ENCODE assay signal across 33 cellular contexts in the genomic region with DNA sequence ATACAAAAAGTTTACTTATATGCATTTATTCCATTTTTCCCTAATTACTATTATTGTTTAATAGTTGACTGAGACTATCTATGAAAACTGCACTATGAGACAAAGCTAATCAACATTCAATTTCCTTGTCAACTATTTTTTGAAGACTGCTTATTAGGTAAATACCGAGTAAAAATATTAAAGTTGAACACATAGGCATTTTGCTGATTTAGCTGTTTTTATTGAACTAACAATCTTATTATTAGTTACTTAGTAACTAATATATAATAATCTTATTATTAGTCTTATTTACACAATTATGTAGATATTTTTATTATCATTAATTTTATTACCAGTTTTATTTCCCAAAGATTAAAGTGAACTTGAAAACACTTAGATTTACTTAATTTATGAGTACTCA.
"Had no signal": no experiment of that assay in that cellular context is flagged by ENCODE, and none has a peak within 500 bp of the region (broad histone marks: within the 10 kb centered on the region; RNA-seq: fewer than 3 reads in every experiment).

No MANE protein-coding gene starts in this region.

- H3K4me1 ChIP-seq: adrenal gland, body of pancreas, esophagus squamous epithelium, gastroesophageal sphincter, heart right ventricle had no signal

- FAIRE-seq: colon, endothelial cell of umbilical vein had no signal

- DNase-seq: activated CD4-positive, alpha-beta memory T cell treated with anti-CD3 and anti-CD28 coated beads, Interleukin-2, amount 10 ng/mL, durations not matched to agents 7 days and 5 days; activated CD4-positive, alpha-beta T cell treated with anti-CD3 and anti-CD28 coated beads for 1 hour; activated CD4-positive, alpha-beta T cell treated with anti-CD3 and anti-CD28 coated beads for 4 hours; activated CD4-positive, alpha-beta T cell treated with anti-CD3 and anti-CD28 coated beads, Interleukin-2, amount 10 ng/mL, durations not matched to agents 7 days and 5 days; activated CD4-positive, alpha-beta T cell treated with anti-CD3 and anti-CD28 coated beads, Interleukin-2, amount 50 U/mL, for 4 hours; activated CD8-positive, alpha-beta memory T cell treated with anti-CD3 and anti-CD28 coated beads, Interleukin-2, amount 50 U/mL, for 48 hours; activated gamma-delta T cell; activated naive CD4-positive, alpha-beta T cell treated with anti-CD3 and anti-CD28 coated beads, Interleukin-2, amount 50 U/mL, for 16 hours; activated naive CD4-positive, alpha-beta T cell treated with Interleukin-2 at 50 U/mL for 16 hours; activated naive CD8-positive, alpha-beta T cell treated with anti-CD3 and anti-CD28 coated beads for 36 hours; activated naive CD8-positive, alpha-beta T cell treated with anti-CD3 and anti-CD28 coated beads, Interleukin-2, amount 50 U/mL, for 24 hours; activated T-cell treated with anti-CD3 and anti-CD28 coated beads for 4 hours; activated T-cell treated with anti-CD3 and anti-CD28 coated beads, Interleukin-2, amount 50 U/mL, for 24 hours; activated T-cell treated with anti-CD3 and anti-CD28 coated beads, Interleukin-2, amount 50 U/mL, for 72 hours; adrenal gland; amygdala; aorta; body of pancreas; caudate nucleus; cortex of kidney; dermis blood vessel endothelial cell; effector CD4-positive, alpha-beta T cell; effector memory CD8-positive, alpha-beta T cell; esophagus squamous epithelium; foreskin melanocyte; heart right ventricle; T-helper 2 cell had no signal

- ATAC-seq: activated naive CD8-positive, alpha-beta T cell treated with anti-CD3 and anti-CD28 coated beads, Interleukin-2, amount 50 U/mL, for 24 hours; activated T-cell treated with anti-CD3 and anti-CD28 coated beads, Interleukin-2, amount 50 U/mL, for 72 hours; body of pancreas; effector memory CD8-positive, alpha-beta T cell; gastroesophageal sphincter; heart right ventricle; WTC11 had no signal

- H3K27me3 ChIP-seq: adrenal gland, body of pancreas, esophagus squamous epithelium, gastroesophageal sphincter, heart right ventricle had no signal

- H3K27ac ChIP-seq: adrenal gland, body of pancreas, epithelial cell of prostate, esophagus squamous epithelium, gastroesophageal sphincter, heart right ventricle, VCaP had no signal

- H3K36me3 ChIP-seq: adrenal gland, esophagus squamous epithelium, gastroesophageal sphincter, heart right ventricle had no signal

- H3K9me3 ChIP-seq: adrenal gland, body of pancreas had no signal

- H3K4me3 ChIP-seq: body of pancreas, esophagus squamous epithelium, gastroesophageal sphincter, heart right ventricle had no signal
